Comparison of ENCODE assay signal across 9 cellular contexts in the genomic region with DNA sequence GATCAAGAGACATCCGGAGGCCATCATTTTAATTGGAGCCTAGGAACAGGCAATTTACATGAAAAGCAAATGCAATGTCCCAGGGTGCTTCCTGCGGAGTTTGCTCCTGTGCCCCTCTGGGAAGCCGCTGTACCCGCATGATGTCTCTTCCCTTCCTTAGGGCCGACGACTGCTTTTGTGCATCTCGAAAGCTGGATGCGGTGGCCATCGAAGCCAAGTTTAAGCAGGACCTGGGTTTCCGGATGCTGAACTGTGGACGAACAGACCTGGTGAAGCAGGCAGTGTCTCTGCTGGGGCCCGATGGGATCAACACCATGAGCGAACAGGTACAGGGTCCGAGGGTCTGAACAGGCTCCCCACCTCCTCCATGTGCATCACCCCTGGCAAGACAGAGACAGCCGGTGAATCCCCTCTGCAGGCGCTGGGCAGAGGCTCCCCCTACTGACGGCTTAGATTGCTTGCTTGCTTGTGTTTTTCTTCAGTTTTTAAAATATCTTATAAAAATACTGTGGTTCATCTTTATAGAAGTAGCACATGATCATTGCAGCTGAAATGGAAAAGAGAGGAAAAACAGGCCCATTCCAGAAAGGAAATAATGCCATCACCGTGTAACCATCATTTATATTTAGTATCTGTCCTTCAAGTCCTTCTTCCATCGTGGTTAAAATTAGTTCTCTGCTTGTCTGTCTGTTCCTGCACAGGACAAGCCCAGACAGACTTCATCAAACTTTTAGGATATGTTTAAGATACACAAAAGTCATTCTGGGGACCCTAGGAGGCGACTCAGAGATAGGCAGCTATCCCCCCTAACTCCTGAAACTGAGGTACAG.
DNase-seq lines count a peak whose midpoint lies in the region; ATAC-seq and TF ChIP-seq lines count a peak whose summit lies in the region.
"Had no signal": no experiment of that assay in that cellular context is flagged by ENCODE, and none has a peak within 500 bp of the region (broad histone marks: within the 10 kb centered on the region; RNA-seq: fewer than 3 reads in every experiment).

No MANE protein-coding gene starts in this region.

- H3K27ac Mint-ChIP-seq in activated T-cell treated with anti-CD3 and anti-CD28 coated beads, Interleukin-2, amount 50 U/mL, for 24 hours: no peak overlapping the region
- no peak overlapping the region for H3K27ac Mint-ChIP-seq in type B pancreatic cell

- no peaks in the 10 kb centered on the region for H3K27me3 Mint-ChIP-seq in activated T-cell treated with anti-CD3 and anti-CD28 coated beads, Interleukin-2, amount 50 U/mL, for 24 hours
- H3K27me3 Mint-ChIP-seq in activated T-cell treated with anti-CD3 and anti-CD28 coated beads, Interleukin-2, amount 50 U/mL, for 4 hours (ENCODE audit: low read depth): no peaks in the 10 kb centered on the region
- H3K27me3 Mint-ChIP-seq in type B pancreatic cell: no peaks in the 10 kb centered on the region
- H3K27me3 Mint-ChIP-seq: central memory CD8-positive, alpha-beta T cell had no signal

- no peak overlapping the region for H3K4me3 Mint-ChIP-seq in activated T-cell treated with anti-CD3 and anti-CD28 coated beads, Interleukin-2, amount 50 U/mL, for 24 hours
- H3K4me3 Mint-ChIP-seq in activated T-cell treated with anti-CD3 and anti-CD28 coated beads, Interleukin-2, amount 50 U/mL, for 4 hours: no peak overlapping the region
- no peak overlapping the region for H3K4me3 Mint-ChIP-seq in type B pancreatic cell
- H3K4me3 Mint-ChIP-seq: central memory CD8-positive, alpha-beta T cell had no signal

- ATAC-seq in activated T-cell treated with anti-CD3 and anti-CD28 coated beads, Interleukin-2, amount 50 U/mL, for 4 hours: no peak
- ATAC-seq in esophagus mucosa: no peak

- no peaks in the 10 kb centered on the region for H3K9me3 Mint-ChIP-seq in activated T-cell treated with anti-CD3 and anti-CD28 coated beads, Interleukin-2, amount 50 U/mL, for 24 hours
- H3K9me3 Mint-ChIP-seq in activated T-cell treated with anti-CD3 and anti-CD28 coated beads, Interleukin-2, amount 50 U/mL, for 4 hours: no peaks in the 10 kb centered on the region
- no peaks in the 10 kb centered on the region for H3K9me3 Mint-ChIP-seq in type B pancreatic cell
- H3K9me3 Mint-ChIP-seq: central memory CD8-positive, alpha-beta T cell had no signal

- H3K36me3 Mint-ChIP-seq in activated T-cell treated with anti-CD3 and anti-CD28 coated beads, Interleukin-2, amount 50 U/mL, for 24 hours (ENCODE audit: low read depth): peaks cover 13% of the 10 kb centered on the region
- H3K36me3 Mint-ChIP-seq in activated T-cell treated with anti-CD3 and anti-CD28 coated beads, Interleukin-2, amount 50 U/mL, for 4 hours (ENCODE audit: insufficient read depth): peaks cover 8% of the 10 kb centered on the region
- peaks cover 4% of the 10 kb centered on the region for H3K36me3 Mint-ChIP-seq in type B pancreatic cell

- DNase-seq in activated T-cell treated with anti-CD3 and anti-CD28 coated beads, Interleukin-2, amount 50 U/mL, for 24 hours: peak; percentile 34
- DNase-seq in activated T-cell treated with anti-CD3 and anti-CD28 coated beads, Interleukin-2, amount 50 U/mL, for 4 hours: no peak
- peak; percentile 48 for DNase-seq in NAMALWA (ENCODE audit: low spot score)
- peak; percentile 36 for DNase-seq in amniotic epithelial cell (ENCODE audit: low read depth)
- DNase-seq in kidney glomerular epithelial cell (lab: John Stamatoyannopoulos, UW): peak; percentile 12
- no peak for DNase-seq in type B pancreatic cell (ENCODE audit: extremely low spot score, unreplicated experiment)
- DNase-seq in NCI-H345 treated with DMSO at 0.1 percent for 48 hours (lab: John Stamatoyannopoulos, UW; ENCODE audit: unreplicated experiment): no peak

- H3K4me1 Mint-ChIP-seq in activated T-cell treated with anti-CD3 and anti-CD28 coated beads, Interleukin-2, amount 50 U/mL, for 24 hours (ENCODE audit: low read depth): no peaks in the 10 kb centered on the region
- no peaks in the 10 kb centered on the region for H3K4me1 Mint-ChIP-seq in activated T-cell treated with anti-CD3 and anti-CD28 coated beads, Interleukin-2, amount 50 U/mL, for 4 hours (ENCODE audit: low read depth)
- peaks cover 29% of the 10 kb centered on the region for H3K4me1 Mint-ChIP-seq in type B pancreatic cell (ENCODE audit: unreplicated experiment)
- H3K4me1 Mint-ChIP-seq: central memory CD8-positive, alpha-beta T cell had no signal

- peak; percentile 80 for TF ChIP-seq CTCF in type B pancreatic cell (conservative IDR thresholded peaks at IDR 0.05)

Comparison
In these comparisons a context has a peak if more than half of its experiments do, and no peak if none do; other contexts are left out.
1. DNase-seq: peak in activated T-cell treated with anti-CD3 and anti-CD28 coated beads, Interleukin-2, amount 50 U/mL, for 24 hours (single experiment), NAMALWA (single experiment), amniotic epithelial cell (single experiment) and kidney glomerular epithelial cell (single experiment); none in activated T-cell treated with anti-CD3 and anti-CD28 coated beads, Interleukin-2, amount 50 U/mL, for 4 hours (single experiment), type B pancreatic cell (single experiment) and NCI-H345 treated with DMSO at 0.1 percent for 48 hours (single experiment).